ENCODE assay signal across 14 cellular contexts in genomic region chr12:91921555-91921954, GRCh38.
DNase-seq lines count a peak whose midpoint lies in the region; TF ChIP-seq lines count a peak whose summit lies in the region.
"Had no signal": no experiment of that assay in that cellular context is flagged by ENCODE, and none has a peak within 500 bp of the region (broad histone marks: within the 10 kb centered on the region; RNA-seq: fewer than 3 reads in every experiment).

No MANE protein-coding gene starts in this region.

- no peak for TF ChIP-seq CTCF in AG10803 (conservative IDR thresholded peaks at IDR 0.05; ENCODE audit: low read length)
- no peak for TF ChIP-seq CTCF in glutamatergic neuron (IDR thresholded peaks at IDR 0.05; ENCODE audit: partially characterized antibody, unreplicated experiment)

- H3K9me3 ChIP-seq in adipocyte (ENCODE audit: control insufficient read depth, low read length), result no peaks in the 10 kb centered on the region
- H3K9me3 ChIP-seq: BE2C had no signal

- POLR2A ChIA-PET in activated CD4-positive, alpha-beta T cell treated with anti-CD3 and anti-CD28 coated beads, Interleukin-2, amount 10 ng/mL, durations not matched to agents 7 days and 5 days (lab: Charles Lee), result no interaction called here

- H3K27me3 ChIP-seq in adipocyte (replicated peaks; ENCODE audit: control insufficient read depth, insufficient read depth, low read length), result no peaks in the 10 kb centered on the region
- H3K27me3 ChIP-seq: BE2C had no signal

- no peaks in the 10 kb centered on the region for H3K27me3 Mint-ChIP-seq in glutamatergic neuron (ENCODE audit: unreplicated experiment)
- H3K27me3 Mint-ChIP-seq in activated CD4-positive, alpha-beta T cell treated with anti-CD3 and anti-CD28 coated beads, Interleukin-2, amount 10 ng/mL, durations not matched to agents 7 days and 5 days, result no peaks in the 10 kb centered on the region
- H3K27me3 Mint-ChIP-seq in activated T-cell treated with anti-CD3 and anti-CD28 coated beads, Interleukin-2, amount 50 U/mL, for 24 hours, result no peaks in the 10 kb centered on the region

- peaks cover 19% of the 10 kb centered on the region for H3K4me1 Mint-ChIP-seq in glutamatergic neuron (ENCODE audit: low read depth, unreplicated experiment)
- peaks cover 3% of the 10 kb centered on the region for H3K4me1 Mint-ChIP-seq in activated CD4-positive, alpha-beta T cell treated with anti-CD3 and anti-CD28 coated beads, Interleukin-2, amount 10 ng/mL, durations not matched to agents 7 days and 5 days
- H3K4me1 Mint-ChIP-seq in activated T-cell treated with anti-CD3 and anti-CD28 coated beads, Interleukin-2, amount 50 U/mL, for 24 hours (ENCODE audit: low read depth), result peaks cover 30% of the 10 kb centered on the region

- H3K4me3 ChIP-seq in AG10803 (ENCODE audit: low read length) (no peak overlapping the region), adipocyte (ENCODE audit: low read length) (no peak overlapping the region)
- H3K4me3 ChIP-seq: PC-9 had no signal

- peak; percentile 4 for DNase-seq in AG10803 (ENCODE audit: low read depth)
- peak; percentile 82 for DNase-seq in G401 (ENCODE audit: low spot score)
- peak; percentile 14 for DNase-seq in adipocyte (ENCODE audit: low read depth)
- DNase-seq in glutamatergic neuron, result no peak
- DNase-seq in mesenteric fat pad (ENCODE audit: low spot score), result no peak
- DNase-seq in activated CD4-positive, alpha-beta T cell treated with anti-CD3 and anti-CD28 coated beads, Interleukin-2, amount 10 ng/mL, durations not matched to agents 7 days and 5 days, result no peak
- DNase-seq in AG20443 (ENCODE audit: low spot score), result no peak
- DNase-seq in activated T-cell treated with anti-CD3 and anti-CD28 coated beads, Interleukin-2, amount 50 U/mL, for 24 hours, result no peak
- DNase-seq: BE2C; CD8-positive, alpha-beta T cell; NCI-H146; NCI-H446 treated with DMSO at 0.1 percent for 48 hours; NCI-H774; PC-9 had no signal

- in situ Hi-C loops in G401 (cut with HindIII; ENCODE audit: low sequenced_read_pairs), result no loop called here

- peak overlapping the region; percentile 23 for H3K27ac Mint-ChIP-seq in glutamatergic neuron (ENCODE audit: unreplicated experiment)
- no peak overlapping the region for H3K27ac Mint-ChIP-seq in activated CD4-positive, alpha-beta T cell treated with anti-CD3 and anti-CD28 coated beads, Interleukin-2, amount 10 ng/mL, durations not matched to agents 7 days and 5 days
- no peak overlapping the region for H3K27ac Mint-ChIP-seq in activated T-cell treated with anti-CD3 and anti-CD28 coated beads, Interleukin-2, amount 50 U/mL, for 24 hours
- H3K27ac Mint-ChIP-seq: CD8-positive, alpha-beta T cell had no signal

- H3K9ac ChIP-seq in adipocyte (ENCODE audit: low read length), result no peak overlapping the region

- peaks cover 6% of the 10 kb centered on the region for H3K36me3 Mint-ChIP-seq in glutamatergic neuron (ENCODE audit: unreplicated experiment)
- no peaks in the 10 kb centered on the region for H3K36me3 Mint-ChIP-seq in activated CD4-positive, alpha-beta T cell treated with anti-CD3 and anti-CD28 coated beads, Interleukin-2, amount 10 ng/mL, durations not matched to agents 7 days and 5 days (ENCODE audit: low read depth)
- H3K36me3 Mint-ChIP-seq in activated T-cell treated with anti-CD3 and anti-CD28 coated beads, Interleukin-2, amount 50 U/mL, for 24 hours (ENCODE audit: low read depth), result no peaks in the 10 kb centered on the region
- H3K36me3 Mint-ChIP-seq: CD8-positive, alpha-beta T cell had no signal

- CTCF ChIA-PET in activated CD4-positive, alpha-beta T cell treated with anti-CD3 and anti-CD28 coated beads, Interleukin-2, amount 10 ng/mL, durations not matched to agents 7 days and 5 days (lab: Charles Lee), result interaction anchor here (1.1 kb wide), 1 partner anchor 38 kb away, joined by 3 read pairs; no protein-coding TSS in a partner anchor

- no peak overlapping the region for H3K4me3 Mint-ChIP-seq in glutamatergic neuron (ENCODE audit: unreplicated experiment)
- H3K4me3 Mint-ChIP-seq in activated CD4-positive, alpha-beta T cell treated with anti-CD3 and anti-CD28 coated beads, Interleukin-2, amount 10 ng/mL, durations not matched to agents 7 days and 5 days, result no peak overlapping the region
- no peak overlapping the region for H3K4me3 Mint-ChIP-seq in activated T-cell treated with anti-CD3 and anti-CD28 coated beads, Interleukin-2, amount 50 U/mL, for 24 hours
- H3K4me3 Mint-ChIP-seq: CD8-positive, alpha-beta T cell had no signal

- H3K36me3 ChIP-seq in adipocyte (ENCODE audit: control insufficient read depth, insufficient read depth, low read length, severe bottlenecking), result no peaks in the 10 kb centered on the region
- H3K36me3 ChIP-seq: BE2C had no signal

- H3K4me1 ChIP-seq in adipocyte (ENCODE audit: control insufficient read depth, insufficient read depth, low read length), result peaks cover 5% of the 10 kb centered on the region
- H3K4me1 ChIP-seq: BE2C had no signal

- H3K9me3 Mint-ChIP-seq in glutamatergic neuron (ENCODE audit: unreplicated experiment), result no peaks in the 10 kb centered on the region
- H3K9me3 Mint-ChIP-seq in activated CD4-positive, alpha-beta T cell treated with anti-CD3 and anti-CD28 coated beads, Interleukin-2, amount 10 ng/mL, durations not matched to agents 7 days and 5 days, result peaks cover 17% of the 10 kb centered on the region
- H3K9me3 Mint-ChIP-seq in activated T-cell treated with anti-CD3 and anti-CD28 coated beads, Interleukin-2, amount 50 U/mL, for 24 hours, result peaks cover 4% of the 10 kb centered on the region

Comparison
In these comparisons a context has a peak if more than half of its experiments do, and no peak if none do; other contexts are left out.
1. DNase-seq: peak in AG10803 (single experiment), G401 (single experiment) and adipocyte (single experiment); none in glutamatergic neuron (single experiment), mesenteric fat pad (single experiment), activated CD4-positive, alpha-beta T cell treated with anti-CD3 and anti-CD28 coated beads, Interleukin-2, amount 10 ng/mL, durations not matched to agents 7 days and 5 days (single experiment), AG20443 (single experiment) and activated T-cell treated with anti-CD3 and anti-CD28 coated beads, Interleukin-2, amount 50 U/mL, for 24 hours (single experiment).